ENCODE assay signal across 9 cellular contexts in genomic region chr2:189613077-189613636, GRCh38. TPM values are rescaled to one million over a fixed set of nuclear protein-coding genes. Genes with fewer than 3 reads are reported as not detected.
DNase-seq lines count a peak whose midpoint lies in the region; ATAC-seq and TF ChIP-seq lines count a peak whose summit lies in the region.
"Had no signal": no experiment of that assay in that cellular context is flagged by ENCODE, and none has a peak within 500 bp of the region (broad histone marks: within the 10 kb centered on the region; RNA-seq: fewer than 3 reads in every experiment).

No MANE protein-coding gene starts in this region.

- peaks cover 0 to 3% of the 10 kb centered on the region in 2 donors for H3K4me1 Mint-ChIP-seq in natural killer cell treated with Interleukin-12 subunit alpha and Interleukin-12 subunit beta and Interleukin-15 and Interleukin-18, amount 100 ng/mL, for 72 hours (ENCODE audit: low read depth in 2 of 2)

- H3K27me3 Mint-ChIP-seq in natural killer cell treated with Interleukin-12 subunit alpha and Interleukin-12 subunit beta and Interleukin-15 and Interleukin-18, amount 100 ng/mL, for 72 hours, result peaks cover 0 to 3% of the 10 kb centered on the region in 2 donors

- ATAC-seq in gastrocnemius medialis (peak; percentile 98 to 99), GM19455 (IDR thresholded peaks at IDR 0.05; ENCODE audit: unreplicated experiment) (no peak), GM19351 (IDR thresholded peaks at IDR 0.05; ENCODE audit: unreplicated experiment) (no peak), GM19463 (IDR thresholded peaks at IDR 0.05; ENCODE audit: unreplicated experiment) (no peak)
- no peak for ATAC-seq in natural killer cell treated with Interleukin-12 subunit alpha and Interleukin-12 subunit beta and Interleukin-15 and Interleukin-18, amount 100 ng/mL, for 72 hours

- TF ChIP-seq POLR2A in gastrocnemius medialis (IDR thresholded peaks at IDR 0.05), result peak in 1 of 2 donors; percentile 38

- no peaks in the 10 kb centered on the region for H3K9me2 ChIP-seq in GM23248 (ENCODE audit: insufficient read depth)

- H3K27ac ChIP-seq in GM23248 (no peak overlapping the region), left ventricle myocardium inferior (replicated peaks) (peak overlapping the region; percentile 88), gastrocnemius medialis (peak overlapping the region; percentile 81 to 90 (median 84))

- no peak overlapping the region for H3K27ac Mint-ChIP-seq in natural killer cell treated with Interleukin-12 subunit alpha and Interleukin-12 subunit beta and Interleukin-15 and Interleukin-18, amount 100 ng/mL, for 72 hours

- TF ChIP-seq CTCF in WI38 (IDR thresholded peaks at IDR 0.05; ENCODE audit: low read depth, low read length), result no peak
- TF ChIP-seq CTCF in left ventricle myocardium inferior (IDR thresholded peaks at IDR 0.05; ENCODE audit: borderline replicate concordance), result no peak
- TF ChIP-seq CTCF in gastrocnemius medialis (IDR thresholded peaks at IDR 0.05 in 4 of 5, conservative IDR thresholded peaks at IDR 0.05 in 1 of 5), result no peak

- no peaks in the 10 kb centered on the region for H3K36me3 ChIP-seq in GM23248 (ENCODE audit: low read depth)
- no peaks in the 10 kb centered on the region for H3K36me3 ChIP-seq in left ventricle myocardium inferior
- H3K36me3 ChIP-seq in gastrocnemius medialis, result no peaks in the 10 kb centered on the region

- peak overlapping the region; percentile 51 for H2AFZ ChIP-seq in GM23248

- no peaks in the 10 kb centered on the region for H3K9me3 Mint-ChIP-seq in natural killer cell treated with Interleukin-12 subunit alpha and Interleukin-12 subunit beta and Interleukin-15 and Interleukin-18, amount 100 ng/mL, for 72 hours

- no peak overlapping the region for H3K4me3 Mint-ChIP-seq in natural killer cell treated with Interleukin-12 subunit alpha and Interleukin-12 subunit beta and Interleukin-15 and Interleukin-18, amount 100 ng/mL, for 72 hours

- H4K20me1 ChIP-seq in GM23248 (ENCODE audit: insufficient read depth), result no peaks in the 10 kb centered on the region

- in situ Hi-C loops in GM23248 (cut with MboI), result no loop called here
- in situ Hi-C loops in gastrocnemius medialis (cut with MboI; ENCODE audit: low sequenced_read_pairs in 4 of 4), result no loop called here

- H3K4me3 ChIP-seq in GM23248 (peak overlapping the region; percentile 3; the same call in 1 of the 2 replicates), WI38 (ENCODE audit: low read depth, low read length) (peak overlapping the region; percentile 53), left ventricle myocardium inferior (peak overlapping the region; percentile 53), gastrocnemius medialis (peak overlapping the region; percentile 34 to 65 (median 46))

- no peak overlapping the region for H3K9ac ChIP-seq in GM23248

- H3K9me3 ChIP-seq in GM23248 (ENCODE audit: low read depth) (no peaks in the 10 kb centered on the region), left ventricle myocardium inferior (replicated peaks) (no peaks in the 10 kb centered on the region), gastrocnemius medialis (no peaks in the 10 kb centered on the region)

- H3K4me2 ChIP-seq in GM23248 (ENCODE audit: unreplicated experiment), result peak overlapping the region; percentile 3

- no peaks in the 10 kb centered on the region for H3K36me3 Mint-ChIP-seq in natural killer cell treated with Interleukin-12 subunit alpha and Interleukin-12 subunit beta and Interleukin-15 and Interleukin-18, amount 100 ng/mL, for 72 hours

- 41 to 45% methylated on average over 6 of the region's 6 CpGs for WGBS in GM23248 (ENCODE audit: low coverage in 1 of 2, low lambda C conversion rate in 2 of 2, missing lambda C conversion rate in 2 of 2), 2 experiments

- intact Hi-C loops in left ventricle myocardium inferior (cut with micrococcal nuclease), result no loop called here
- intact Hi-C loops in gastrocnemius medialis (cut with DNase I; ENCODE audit: low total_unique reads), result loop anchor here (2.0 kb wide), 1 partner anchor 32 kb away; the partner anchor contains the start of gene SLC40A1

- H3F3A ChIP-seq in GM23248 (ENCODE audit: insufficient read depth), result no peaks in the 10 kb centered on the region; the same call in 1 of the 2 replicates

- H3K4me1 ChIP-seq in GM23248 (ENCODE audit: insufficient read depth), result peaks cover 24% of the 10 kb centered on the region
- H3K4me1 ChIP-seq in left ventricle myocardium inferior, result peaks cover 35% of the 10 kb centered on the region
- peaks cover 7 to 13% of the 10 kb centered on the region in 2 donors for H3K4me1 ChIP-seq in gastrocnemius medialis

- H3K27me3 ChIP-seq in GM23248 (replicated peaks; ENCODE audit: insufficient read depth) (no peaks in the 10 kb centered on the region), left ventricle myocardium inferior (ENCODE audit: low read depth) (no peaks in the 10 kb centered on the region), gastrocnemius medialis (no peaks in the 10 kb centered on the region)

- H3K79me2 ChIP-seq in GM23248 (ENCODE audit: insufficient read depth), result no peaks in the 10 kb centered on the region

- peak; percentile 33 for DNase-seq in GM23248
- DNase-seq in left ventricle myocardium inferior, result no peak
- peak; percentile 37 to 64 for DNase-seq in gastrocnemius medialis
- DNase-seq in natural killer cell treated with Interleukin-12 subunit alpha and Interleukin-12 subunit beta and Interleukin-15 and Interleukin-18, amount 100 ng/mL, for 72 hours (ENCODE audit: low spot score), result no peak
- DNase-seq: KG1 had no signal

RNA-seq across cellular contexts. Expression of gene SLC40A1, which starts 32.6 kb away (rescaled TPM):
- 0.25 TPM in 1 of 2 replicates, not detected in the other for total RNA-seq in GM23248 (2014; rRNA removed; shearing (Covaris generic))
- polyA plus RNA-seq in GM23248 (2016; fragmentation: Nextera tagmentation; extraction: Ambion mirVana), result 0.15 and 0.28 TPM in 2 replicates
- total RNA-seq in left ventricle myocardium inferior (44.0 TPM), gastrocnemius medialis (10 to 100 TPM; 24.8 to 81.8 (median 37.4) TPM)
- total RNA-seq in natural killer cell treated with Interleukin-12 subunit alpha and Interleukin-12 subunit beta and Interleukin-15 and Interleukin-18, amount 100 ng/mL, for 72 hours, result under 1 TPM; 0.10 to 0.47 TPM

RNA-seq across cellular contexts. Expression of gene ASNSD1, which starts 48.1 kb away (rescaled TPM):
- 63.4 and 67.7 TPM in 2 replicates for total RNA-seq in GM23248 (2014; rRNA removed; shearing (Covaris generic))
- 54.4 and 61.7 TPM in 2 replicates for polyA plus RNA-seq in GM23248 (2016; fragmentation: Nextera tagmentation; extraction: Ambion mirVana)
- 31.6 TPM for total RNA-seq in left ventricle myocardium inferior
- 100 to 1,000 TPM in 1 of 4 donors, 10 to 100 TPM in 3; 68.1 to 114 (median 87.3) TPM for total RNA-seq in gastrocnemius medialis
- 10 to 100 TPM; 36.1 to 51.9 TPM for total RNA-seq in natural killer cell treated with Interleukin-12 subunit alpha and Interleukin-12 subunit beta and Interleukin-15 and Interleukin-18, amount 100 ng/mL, for 72 hours

Comparison
In these comparisons a context has a peak if more than half of its experiments do, and no peak if none do; other contexts are left out.
1. DNase-seq: peak in GM23248 (single experiment) and gastrocnemius medialis (2 of 2); none in left ventricle myocardium inferior (single experiment) and natural killer cell treated with Interleukin-12 subunit alpha and Interleukin-12 subunit beta and Interleukin-15 and Interleukin-18, amount 100 ng/mL, for 72 hours (single experiment).
2. H3K4me3 ChIP-seq: peak in every context shown above with its lines; median percentile 53 in WI38; 53 in left ventricle myocardium inferior; 46 in gastrocnemius medialis; 3 in GM23248.
3. ATAC-seq: peak in gastrocnemius medialis (2 of 2); none in GM19455 (single experiment), GM19351 (single experiment), natural killer cell treated with Interleukin-12 subunit alpha and Interleukin-12 subunit beta and Interleukin-15 and Interleukin-18, amount 100 ng/mL, for 72 hours (0 of 2) and GM19463 (single experiment).
4. RNA of gene SLC40A1, which starts 32.6 kb away (total RNA-seq): 24.8 to 81.8 TPM in gastrocnemius medialis and 44.0 TPM in left ventricle myocardium inferior (single experiment); 0.10 to 0.47 TPM in natural killer cell treated with Interleukin-12 subunit alpha and Interleukin-12 subunit beta and Interleukin-15 and Interleukin-18, amount 100 ng/mL, for 72 hours and 0.25 TPM in GM23248; every median in the first group is over 10 times any median in the second.